9 cellular contexts compared by ENCODE assay signal in the genomic region with DNA sequence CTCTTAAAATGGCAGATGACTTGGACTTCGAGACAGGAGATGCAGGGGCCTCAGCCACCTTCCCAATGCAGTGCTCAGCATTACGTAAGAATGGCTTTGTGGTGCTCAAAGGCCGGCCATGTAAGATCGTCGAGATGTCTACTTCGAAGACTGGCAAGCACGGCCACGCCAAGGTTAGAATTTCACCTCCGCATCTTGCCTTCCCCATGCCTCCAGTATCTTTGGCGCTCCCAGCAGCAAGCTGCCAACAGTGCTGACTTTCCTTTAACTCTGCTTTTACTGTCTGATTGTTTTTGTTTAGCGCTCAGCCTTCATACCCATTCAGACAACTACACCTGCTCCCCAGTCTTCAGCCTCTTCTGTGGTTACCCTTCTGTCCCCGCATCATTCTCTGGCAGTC. TPM values are rescaled to one million over a fixed set of nuclear protein-coding genes. Genes with fewer than 3 reads are reported as not detected.
DNase-seq lines count a peak whose midpoint lies in the region; ATAC-seq, FAIRE-seq and TF ChIP-seq lines count a peak whose summit lies in the region.
"Had no signal": no experiment of that assay in that cellular context is flagged by ENCODE, and none has a peak within 500 bp of the region (broad histone marks: within the 10 kb centered on the region; RNA-seq: fewer than 3 reads in every experiment).

No MANE protein-coding gene starts in this region.

- H3K4me1 Mint-ChIP-seq in T-helper 17 cell: peaks cover 50% of the 10 kb centered on the region

- no peak overlapping the region for H2AFZ ChIP-seq in SK-N-SH (ENCODE audit: low read depth)

- TF ChIP-seq CTCF in SK-N-SH (IDR thresholded peaks at IDR 0.05) (no peak), fibroblast of mammary gland (conservative IDR thresholded peaks at IDR 0.05; ENCODE audit: control insufficient read depth, insufficient read depth, low read depth, low read length) (no peak), foreskin keratinocyte (conservative IDR thresholded peaks at IDR 0.05) (no peak)

- H3K36me3 Mint-ChIP-seq in T-helper 17 cell (ENCODE audit: low read depth): peaks cover 19% of the 10 kb centered on the region

- CTCF ChIA-PET in SK-N-SH (lab: Yijun Ruan, JAX): interaction anchor here (0.6 to 2.6 kb wide), 6 partner anchors 13 to 602 kb away, joined by 3 to 7 read pairs (median 3); no protein-coding TSS in a partner anchor

- peaks cover 42 to 47% of the 10 kb centered on the region in 2 experiments for H3K36me3 ChIP-seq in SK-N-SH (replicated peaks in 1 of 2; ENCODE audit: control insufficient read depth in 1 of 2, insufficient read depth in 2 of 2, low read length in 1 of 2)

- peak overlapping the region; percentile 90 for H3K4me2 ChIP-seq in SK-N-SH

- peak overlapping the region in 1 of 2 experiments; percentile 91; a peak in 1 of 4 replicates for H3K27ac ChIP-seq in SK-N-SH (ENCODE audit: low read depth in 2 of 2, low read length in 1 of 2)
- peak overlapping the region in 14 of 21 experiments; percentile 93 to 100 (median 100) for H3K27ac ChIP-seq in skin epidermis
- no peak overlapping the region for H3K27ac ChIP-seq in foreskin keratinocyte

- TF ChIP-seq RAD21 in SK-N-SH (IDR thresholded peaks at IDR 0.05; ENCODE audit: low read length): no peak

- H3F3A ChIP-seq in SK-N-SH (replicated peaks; ENCODE audit: insufficient read depth): peaks cover 67% of the 10 kb centered on the region

- H3K27me3 ChIP-seq in SK-N-SH (ENCODE audit: insufficient read depth) (no peaks in the 10 kb centered on the region), foreskin keratinocyte (no peaks in the 10 kb centered on the region)

- H3K9me2 ChIP-seq in SK-N-SH: no peaks in the 10 kb centered on the region

- peak overlapping the region; percentile 76 to 79 for H3K4me3 ChIP-seq in SK-N-SH (ENCODE audit: low read depth in 2 of 2, low read length in 1 of 2)
- H3K4me3 ChIP-seq in fibroblast of mammary gland (ENCODE audit: control insufficient read depth, low read depth, low read length): peak overlapping the region; percentile 100
- peak overlapping the region in 4 of 7 experiments; percentile 86 to 100 (median 94) for H3K4me3 ChIP-seq in skin epidermis

- peaks cover 69% of the 10 kb centered on the region for H3K79me2 ChIP-seq in SK-N-SH (ENCODE audit: insufficient read depth)

- no peaks in the 10 kb centered on the region for H3K9me3 ChIP-seq in SK-N-SH
- H3K9me3 ChIP-seq in T-helper 17 cell (ENCODE audit: control insufficient read depth, low read length, poor library complexity, severe bottlenecking): no peaks in the 10 kb centered on the region

- no peak for TF ChIP-seq EP300 in SK-N-SH (IDR thresholded peaks at IDR 0.05; ENCODE audit: borderline replicate concordance in 1 of 2, low read depth in 1 of 2, low read length in 1 of 2)

- H3K4me1 ChIP-seq in SK-N-SH (ENCODE audit: control insufficient read depth in 1 of 2, insufficient read depth in 2 of 2, low read depth in 1 of 2, low read length in 1 of 2): peaks cover 23 to 42% of the 10 kb centered on the region in 2 experiments
- H3K4me1 ChIP-seq in foreskin keratinocyte: no peaks in the 10 kb centered on the region

- H3K27ac Mint-ChIP-seq in T-helper 17 cell: peak overlapping the region; percentile 97

- peaks cover 62% of the 10 kb centered on the region for H4K20me1 ChIP-seq in SK-N-SH (ENCODE audit: insufficient read depth)

- peak overlapping the region; percentile 93; the same call in 1 of the 2 replicates for H3K9ac ChIP-seq in SK-N-SH

- DNase-seq in SK-N-SH (no peak), T-helper 17 cell (no peak), fibroblast of mammary gland (ENCODE audit: low read depth) (no peak), foreskin keratinocyte (no peak), HTR-8/SVneo (ENCODE audit: insufficient read length, low spot score) (no peak), COLO829 (ENCODE audit: low spot score) (no peak)
- DNase-seq: 8988T had no signal

- ATAC-seq in SK-N-SH treated with all-trans-retinoic acid at 6 μM for 48 hours (no peak), T-helper 17 cell (no peak), foreskin keratinocyte (no peak)

- 73% methylated on average over 12 of the region's 12 CpGs for WGBS in SK-N-SH (ENCODE audit: low lambda C conversion rate)

- no peak for FAIRE-seq in HTR-8/SVneo (lab: Jason Lieb, UNC)

- POLR2A ChIA-PET in SK-N-SH (lab: Yijun Ruan, JAX): interaction anchor here (0.7 to 1.2 kb wide), 4 partner anchors 10 to 90 kb away, joined by 3 to 6 read pairs (median 4); partner anchors contain the start of genes DLG4 and GABARAP

- peak overlapping the region; percentile 96 for H3K4me3 Mint-ChIP-seq in T-helper 17 cell

- no peaks in the 10 kb centered on the region for H3K27me3 Mint-ChIP-seq in T-helper 17 cell

TF ChIP-seq in SK-N-SH, 30 proteins besides CTCF, POLR2A, EP300 and RAD21:
- TF ChIP-seq FOSL2 (IDR thresholded peaks at IDR 0.05; ENCODE audit: borderline replicate concordance, low read depth): no peak
- TF ChIP-seq, protein P1, sequence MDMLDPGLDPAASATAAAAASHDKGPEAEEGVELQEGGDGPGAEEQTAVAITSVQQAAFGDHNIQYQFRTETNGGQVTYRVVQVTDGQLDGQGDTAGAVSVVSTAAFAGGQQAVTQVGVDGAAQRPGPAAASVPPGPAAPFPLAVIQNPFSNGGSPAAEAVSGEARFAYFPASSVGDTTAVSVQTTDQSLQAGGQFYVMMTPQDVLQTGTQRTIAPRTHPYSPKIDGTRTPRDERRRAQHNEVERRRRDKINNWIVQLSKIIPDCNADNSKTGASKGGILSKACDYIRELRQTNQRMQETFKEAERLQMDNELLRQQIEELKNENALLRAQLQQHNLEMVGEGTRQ (IDR thresholded peaks at IDR 0.05; ENCODE audit: borderline replicate concordance, low read depth, low read length): no peak
- no peak for TF ChIP-seq SIN3A (IDR thresholded peaks at IDR 0.05; ENCODE audit: borderline replicate concordance, low read depth, low read length)
- TF ChIP-seq CHD2 (IDR thresholded peaks at IDR 0.05; ENCODE audit: low read length, partially characterized antibody): no peak
- TF ChIP-seq RCOR1 (IDR thresholded peaks at IDR 0.05; ENCODE audit: low read length): no peak
- no peak for TF ChIP-seq YY1 (IDR thresholded peaks at IDR 0.05; ENCODE audit: low read depth)

TF ChIP-seq in SK-N-SH treated with all-trans-retinoic acid at 6 μM for 48 hours, 23 proteins besides CTCF, POLR2A, EP300 and RAD21 (continues in another document):
- TF ChIP-seq ARNTL (CRISPR knock-in tag; IDR thresholded peaks at IDR 0.05; ENCODE audit: borderline replicate concordance, low read depth): no peak
- TF ChIP-seq, protein P2, sequence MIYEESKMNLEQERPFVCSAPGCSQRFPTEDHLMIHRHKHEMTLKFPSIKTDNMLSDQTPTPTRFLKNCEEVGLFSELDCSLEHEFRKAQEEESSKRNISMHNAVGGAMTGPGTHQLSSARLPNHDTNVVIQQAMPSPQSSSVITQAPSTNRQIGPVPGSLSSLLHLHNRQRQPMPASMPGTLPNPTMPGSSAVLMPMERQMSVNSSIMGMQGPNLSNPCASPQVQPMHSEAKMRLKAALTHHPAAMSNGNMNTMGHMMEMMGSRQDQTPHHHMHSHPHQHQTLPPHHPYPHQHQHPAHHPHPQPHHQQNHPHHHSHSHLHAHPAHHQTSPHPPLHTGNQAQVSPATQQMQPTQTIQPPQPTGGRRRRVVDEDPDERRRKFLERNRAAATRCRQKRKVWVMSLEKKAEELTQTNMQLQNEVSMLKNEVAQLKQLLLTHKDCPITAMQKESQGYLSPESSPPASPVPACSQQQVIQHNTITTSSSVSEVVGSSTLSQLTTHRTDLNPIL (CRISPR knock-in tag; IDR thresholded peaks at IDR 0.05; ENCODE audit: low read depth): no peak

RNA-seq across cellular contexts. Expression of gene EIF5A, which starts 2.2 kb away (rescaled TPM):
- polyA plus RNA-seq in SK-N-SH (2012; rRNA removed) (711 and 971 TPM in 2 replicates), foreskin keratinocyte (1,285 and 1,536 TPM in 2 replicates)
- 580 and 792 TPM in 2 replicates for polyA plus RNA-seq in SK-N-SH (2012; cell fraction: cytosol; rRNA removed)
- polyA plus RNA-seq in SK-N-SH (2012; cell fraction: nucleus; rRNA removed): 284 and 445 TPM in 2 replicates
- total RNA-seq in T-helper 17 cell (100 to 1,000 TPM; 496 to 601 TPM), foreskin keratinocyte (922 and 1,087 TPM in 2 replicates)

RNA-seq across cellular contexts. Expression of gene GPS2, which starts 5.5 kb away (rescaled TPM):
- polyA plus RNA-seq in SK-N-SH (2012; rRNA removed): 67.0 and 102 TPM in 2 replicates
- 75.9 and 78.5 TPM in 2 replicates for polyA plus RNA-seq in SK-N-SH (2012; cell fraction: cytosol; rRNA removed)
- 216 and 229 TPM in 2 replicates for polyA plus RNA-seq in SK-N-SH (2012; cell fraction: nucleus; rRNA removed)
- 100 to 1,000 TPM in 1 of 2 donors, 10 to 100 TPM in 1; 96.5 to 104 TPM for total RNA-seq in T-helper 17 cell
- total RNA-seq in foreskin keratinocyte: 52.0 and 63.8 TPM in 2 replicates
- polyA plus RNA-seq in foreskin keratinocyte: 59.8 and 71.0 TPM in 2 replicates

RNA-seq across cellular contexts. Expression of gene YBX2, which starts 15.2 kb away (rescaled TPM):
- polyA plus RNA-seq in SK-N-SH (2012; rRNA removed): 0.36 and 0.54 TPM in 2 replicates
- polyA plus RNA-seq in SK-N-SH (2012; cell fraction: cytosol; rRNA removed): 0.31 and 0.41 TPM in 2 replicates
- 1.9 and 2.0 TPM in 2 replicates for polyA plus RNA-seq in SK-N-SH (2012; cell fraction: nucleus; rRNA removed)
- not detected for total RNA-seq in T-helper 17 cell
- 0.32 and 0.88 TPM in 2 replicates for total RNA-seq in foreskin keratinocyte
- 0.36 and 0.57 TPM in 2 replicates for polyA plus RNA-seq in foreskin keratinocyte

RNA-seq across cellular contexts. Expression of gene NEURL4, which starts 19.5 kb away (rescaled TPM):
- polyA plus RNA-seq in SK-N-SH (2012; rRNA removed) (20.7 and 22.1 TPM in 2 replicates), foreskin keratinocyte (11.4 and 14.1 TPM in 2 replicates)
- polyA plus RNA-seq in SK-N-SH (2012; cell fraction: cytosol; rRNA removed): 4.9 and 7.6 TPM in 2 replicates
- 156 and 173 TPM in 2 replicates for polyA plus RNA-seq in SK-N-SH (2012; cell fraction: nucleus; rRNA removed)
- total RNA-seq in T-helper 17 cell (10 to 100 TPM; 29.9 to 43.8 TPM), foreskin keratinocyte (20.0 and 22.7 TPM in 2 replicates)

RNA-seq across cellular contexts. Expression of gene ACAP1, which starts 26.7 kb away (rescaled TPM):
- polyA plus RNA-seq in SK-N-SH (2012; rRNA removed) (0.71 and 6.4 TPM in 2 replicates), foreskin keratinocyte (3.5 and 4.0 TPM in 2 replicates)
- polyA plus RNA-seq in SK-N-SH (2012; cell fraction: cytosol; rRNA removed): 1.2 and 2.4 TPM in 2 replicates
- polyA plus RNA-seq in SK-N-SH (2012; cell fraction: nucleus; rRNA removed): 0.36 and 0.68 TPM in 2 replicates
- total RNA-seq in T-helper 17 cell (100 to 1,000 TPM; 641 to 702 TPM), foreskin keratinocyte (3.7 and 7.6 TPM in 2 replicates)
